Comparison of ENCODE assay signal across 8 cellular contexts in the genomic region with DNA sequence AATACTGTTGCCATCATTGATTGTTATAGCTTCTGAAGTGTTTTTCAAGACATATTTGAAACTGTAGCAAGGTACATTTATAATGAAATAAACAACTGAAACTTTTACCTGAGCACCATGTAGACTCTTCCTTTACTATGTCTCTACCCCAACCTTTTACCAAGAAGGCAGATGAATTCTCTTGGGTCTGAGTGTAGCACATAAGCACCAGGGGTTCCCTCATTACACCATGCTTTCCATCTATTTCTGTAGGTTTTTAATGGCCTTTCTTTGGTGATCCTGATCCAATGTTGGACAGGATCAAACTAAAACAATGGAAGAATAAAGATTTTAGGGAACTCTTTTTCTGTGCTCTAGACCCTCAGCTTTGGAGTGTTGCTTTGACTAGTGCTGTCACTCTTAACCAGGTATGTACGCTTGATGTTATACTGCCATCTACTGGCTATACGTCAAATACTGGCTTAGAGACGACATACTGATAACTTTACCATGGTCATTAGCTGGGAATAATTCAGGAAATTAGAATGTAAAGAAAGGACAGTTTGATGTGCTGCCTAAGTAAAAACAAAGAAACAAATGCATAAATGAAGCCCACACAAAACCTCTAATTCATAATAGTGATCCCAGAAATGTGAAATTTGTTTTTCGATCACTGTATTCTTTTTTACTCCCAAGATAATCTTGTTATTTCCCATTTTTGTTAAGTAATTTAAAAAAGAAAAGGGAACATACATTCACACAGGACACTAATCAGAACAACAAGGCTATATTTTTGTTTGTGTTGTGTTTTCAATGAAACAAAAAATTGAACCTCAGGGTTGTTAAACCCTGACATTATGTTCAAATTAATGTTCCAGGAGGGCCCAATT. TPM values are rescaled to one million over a fixed set of nuclear protein-coding genes. Genes with fewer than 3 reads are reported as not detected.
DNase-seq lines count a peak whose midpoint lies in the region; ATAC-seq and TF ChIP-seq lines count a peak whose summit lies in the region.

No MANE protein-coding gene starts in this region.

- no peaks in the 10 kb centered on the region for H3K9me3 ChIP-seq in breast epithelium

- TF ChIP-seq POLR2A in breast epithelium (IDR thresholded peaks at IDR 0.05), result no peak

- peak in 2 of 3 donors; percentile 67 to 68 for TF ChIP-seq CTCF in breast epithelium (IDR thresholded peaks at IDR 0.05)

- peak; percentile 74 for ATAC-seq in GM21360 (IDR thresholded peaks at IDR 0.05; ENCODE audit: unreplicated experiment)
- ATAC-seq in HG03558 (IDR thresholded peaks at IDR 0.05; ENCODE audit: extremely low read depth, unreplicated experiment), result peak; percentile 86
- ATAC-seq in stimulated activated naive CD8-positive, alpha-beta T cell treated with anti-CD3 and anti-CD28 coated beads, Interleukin-15, Interleukin-2, amounts not matched to agents 100 U/mL and 50 U/mL, for 24 hours, result peak; percentile 82

- H3K36me3 ChIP-seq in breast epithelium, result no peaks in the 10 kb centered on the region

- DNase-seq in G401 (ENCODE audit: low spot score), result peak; percentile 84
- DNase-seq in NCI-H526 treated with DMSO at 0.1 percent for 48 hours (lab: John Stamatoyannopoulos, UW), result peak; percentile 57
- no peak for DNase-seq in breast epithelium (ENCODE audit: low spot score in 2 of 2)
- DNase-seq in iris pigment epithelial cell (ENCODE audit: low read depth), result peak; percentile 75
- DNase-seq in stimulated activated naive CD8-positive, alpha-beta T cell treated with anti-CD3 and anti-CD28 coated beads, Interleukin-15, Interleukin-2, amounts not matched to agents 100 U/mL and 50 U/mL, for 24 hours, result no peak
- DNase-seq in activated T-cell treated with anti-CD3 and anti-CD28 coated beads for 4 hours, result no peak

- H3K27ac ChIP-seq in breast epithelium, result no peak overlapping the region

- H3K27me3 ChIP-seq in breast epithelium, result no peaks in the 10 kb centered on the region

- intact Hi-C loops in breast epithelium (cut with DNase I; ENCODE audit: low total_unique reads), result loop anchor here (5.0 kb wide), 1 partner anchor 1034 kb away; no protein-coding TSS in a partner anchor

- no peak overlapping the region for H3K4me3 ChIP-seq in breast epithelium

- in situ Hi-C loops in G401 (cut with HindIII; ENCODE audit: low sequenced_read_pairs), result no loop called here

- no peaks in the 10 kb centered on the region for H3K4me1 ChIP-seq in breast epithelium

RNA-seq across cellular contexts. Expression of gene IFNW1, which starts 30.7 kb away (rescaled TPM):
- total RNA-seq in G401 (2014; rRNA removed; shearing (Covaris generic)), result not detected in 2 replicates
- not detected for total RNA-seq in breast epithelium

RNA-seq across cellular contexts. Expression of gene IFNB1, which starts 33.2 kb away (rescaled TPM):
- total RNA-seq in G401 (2014; rRNA removed; shearing (Covaris generic)), result not detected in 2 replicates
- total RNA-seq in breast epithelium, result not detected

RNA-seq across cellular contexts. Expression of gene IFNA21, which starts 55.5 kb away (rescaled TPM):
- not detected in 2 replicates for total RNA-seq in G401 (2014; rRNA removed; shearing (Covaris generic))
- not detected for total RNA-seq in breast epithelium

Comparison
In these comparisons a context has a peak if more than half of its experiments do, and no peak if none do; other contexts are left out.
1. DNase-seq: peak in G401 (single experiment), NCI-H526 treated with DMSO at 0.1 percent for 48 hours (single experiment) and iris pigment epithelial cell (single experiment); none in breast epithelium (0 of 2), stimulated activated naive CD8-positive, alpha-beta T cell treated with anti-CD3 and anti-CD28 coated beads, Interleukin-15, Interleukin-2, amounts not matched to agents 100 U/mL and 50 U/mL, for 24 hours (single experiment) and activated T-cell treated with anti-CD3 and anti-CD28 coated beads for 4 hours (single experiment).
2. Peak in every context shown above with its lines, with median percentiles within 50 percentile points of each other: ATAC-seq.